In the genomic region with DNA sequence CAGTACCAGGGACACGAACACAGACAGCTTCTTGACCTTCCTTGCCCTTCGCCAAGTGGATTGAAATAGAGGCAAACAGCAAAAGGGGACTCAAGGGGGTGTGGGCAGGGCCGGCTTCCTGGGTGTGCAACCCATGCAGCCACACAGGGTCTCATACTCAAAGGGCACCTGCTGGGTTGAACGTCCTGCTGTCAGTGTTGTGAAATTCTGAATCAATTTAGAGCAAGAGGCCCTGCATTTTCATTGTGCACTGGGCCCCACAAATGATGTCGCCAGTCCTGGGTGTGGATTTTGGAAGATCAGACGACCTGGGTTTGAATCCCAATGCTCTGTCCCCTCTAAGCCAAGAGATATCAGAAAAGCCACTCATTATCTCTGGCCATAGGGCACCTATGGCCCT, we compare ENCODE assay signal across 11 cellular contexts.
"Had no signal": no experiment of that assay in that cellular context is flagged by ENCODE, and none has a peak within 500 bp of the region (broad histone marks: within the 10 kb centered on the region; RNA-seq: fewer than 3 reads in every experiment).

No MANE protein-coding gene starts in this region.

- H3K27ac ChIP-seq: coronary artery, pancreas, WERI-Rb-1 had no signal

- ATAC-seq: activated CD8-positive, alpha-beta T cell treated with anti-CD3 and anti-CD28 coated beads, Interleukin-2, amount 10 ng/mL, durations not matched to agents 7 days and 5 days; pancreas; stimulated activated naive B cell treated with anti-CD40 and anti-IgM and Interleukin-4, amounts not matched to agents 10 μg/mL and 1 μg/mL and 100 μg/mL, for 72 hours had no signal

- H3K4me3 ChIP-seq: coronary artery, pancreas had no signal

- H3K36me3 ChIP-seq: pancreas had no signal

- H3K27me3 ChIP-seq: pancreas had no signal

- DNase-seq: activated CD4-positive, alpha-beta T cell treated with anti-CD3 and anti-CD28 coated beads for 48 hours; activated CD8-positive, alpha-beta T cell treated with anti-CD3 and anti-CD28 coated beads, Interleukin-2, amount 10 ng/mL, durations not matched to agents 7 days and 5 days; activated naive CD4-positive, alpha-beta T cell treated with anti-CD3 and anti-CD28 coated beads for 36 hours; central memory CD4-positive, alpha-beta T cell; effector memory CD4-positive, alpha-beta T cell; immature natural killer cell; retina; stimulated activated naive B cell treated with anti-CD40 and anti-IgM and Interleukin-4, amounts not matched to agents 10 μg/mL and 1 μg/mL and 100 μg/mL, for 72 hours; WERI-Rb-1 had no signal

- H3K4me1 ChIP-seq: pancreas had no signal

- H3K9me3 ChIP-seq: pancreas had no signal
